37 cellular contexts compared by ENCODE assay signal in the genomic region with DNA sequence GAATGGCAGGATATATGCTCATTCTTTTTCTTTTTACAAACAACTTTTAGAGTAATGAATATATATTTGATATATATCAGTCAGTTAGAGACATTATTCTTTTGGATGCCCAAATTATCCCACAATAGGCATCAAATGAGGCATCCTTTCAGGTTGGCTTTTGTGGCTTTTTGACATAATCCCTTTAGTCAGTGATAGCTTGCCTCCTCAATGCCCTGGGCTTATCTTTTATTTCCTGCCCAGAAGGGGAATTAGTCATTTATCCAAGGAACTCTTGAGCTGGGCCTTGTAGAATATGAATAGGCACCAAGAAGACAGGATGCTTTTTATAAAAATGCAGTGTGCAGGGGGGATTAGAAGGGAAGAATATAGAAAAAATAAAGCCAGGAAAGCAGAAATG. TPM values are rescaled to one million over a fixed set of nuclear protein-coding genes. Genes with fewer than 3 reads are reported as not detected.
"Had no signal": no experiment of that assay in that cellular context is flagged by ENCODE, and none has a peak within 500 bp of the region (broad histone marks: within the 10 kb centered on the region; RNA-seq: fewer than 3 reads in every experiment).

No MANE protein-coding gene starts in this region.

- DNase-seq: activated B cell treated with CpG ODN at 0.5 μM for 24 hours; activated CD4-positive, alpha-beta memory T cell treated with anti-CD3 and anti-CD28 coated beads, Interleukin-2, amount 10 ng/mL, durations not matched to agents 7 days and 5 days; activated CD4-positive, alpha-beta T cell treated with anti-CD3 and anti-CD28 coated beads for 4 hours; activated CD4-positive, alpha-beta T cell treated with anti-CD3 and anti-CD28 coated beads, Interleukin-2, amount 50 U/mL, for 1 hour; activated CD4-positive, CD25-positive, alpha-beta regulatory T cell treated with anti-CD3 and anti-CD28 coated beads, Interleukin-2, amount 50 U/mL, for 72 hours; activated CD8-positive, alpha-beta memory T cell treated with anti-CD3 and anti-CD28 coated beads for 24 hours; activated CD8-positive, alpha-beta memory T cell treated with anti-CD3 and anti-CD28 coated beads, Interleukin-2, amount 10 ng/mL, durations not matched to agents 7 days and 5 days; activated CD8-positive, alpha-beta memory T cell treated with anti-CD3 and anti-CD28 coated beads, Interleukin-2, amount 50 U/mL, for 48 hours; activated effector memory CD4-positive, alpha-beta T cell treated with Interleukin-2 at 50 U/mL for 16 hours; activated naive CD4-positive, alpha-beta T cell treated with anti-CD3 and anti-CD28 coated beads, Interleukin-2, amount 10 ng/mL, durations not matched to agents 7 days and 5 days; activated naive CD8-positive, alpha-beta T cell treated with anti-CD3 and anti-CD28 coated beads, Interleukin-2, amount 50 U/mL, for 24 hours; activated T-cell treated with anti-CD3 and anti-CD28 coated beads, Interleukin-2, amount 50 U/mL, for 48 hours; amniotic stem cell; aorta; Kasumi-1; MM.1S; MV-4-11; NCI-H1092; NCI-H1436 treated with DMSO at 0.1 percent for 48 hours; NCI-H1694 treated with DMSO at 0.1 percent for 48 hours; NCI-H2029; NCI-H510A; NCI-H526 treated with DMSO at 0.1 percent for 48 hours; NCI-H774; RPMI8226; SIG-M5; SW 1271; T-helper 1 cell; T-helper 2 cell; T-helper 9 cell had no signal

- H3K27ac ChIP-seq: cardiac muscle cell, VCaP had no signal

- H3K27me3 Mint-ChIP-seq: central memory CD8-positive, alpha-beta T cell had no signal

- H3K4me3 Mint-ChIP-seq: activated B cell treated with CpG ODN at 0.5 μM for 24 hours; activated CD4-positive, alpha-beta memory T cell treated with anti-CD3 and anti-CD28 coated beads, Interleukin-2, amount 10 ng/mL, durations not matched to agents 7 days and 5 days; activated CD8-positive, alpha-beta memory T cell treated with anti-CD3 and anti-CD28 coated beads, Interleukin-2, amount 10 ng/mL, durations not matched to agents 7 days and 5 days; activated naive CD4-positive, alpha-beta T cell treated with anti-CD3 and anti-CD28 coated beads, Interleukin-2, amount 10 ng/mL, durations not matched to agents 7 days and 5 days; activated naive CD8-positive, alpha-beta T cell; activated naive CD8-positive, alpha-beta T cell treated with anti-CD3 and anti-CD28 coated beads, Interleukin-2, amount 50 U/mL, for 24 hours; central memory CD8-positive, alpha-beta T cell had no signal

- H3K27ac Mint-ChIP-seq: activated B cell treated with CpG ODN at 0.5 μM for 24 hours; activated CD4-positive, alpha-beta memory T cell treated with anti-CD3 and anti-CD28 coated beads, Interleukin-2, amount 10 ng/mL, durations not matched to agents 7 days and 5 days; activated CD8-positive, alpha-beta memory T cell treated with anti-CD3 and anti-CD28 coated beads, Interleukin-2, amount 10 ng/mL, durations not matched to agents 7 days and 5 days; activated naive CD4-positive, alpha-beta T cell treated with anti-CD3 and anti-CD28 coated beads, Interleukin-2, amount 10 ng/mL, durations not matched to agents 7 days and 5 days; activated naive CD8-positive, alpha-beta T cell; activated naive CD8-positive, alpha-beta T cell treated with anti-CD3 and anti-CD28 coated beads, Interleukin-2, amount 50 U/mL, for 24 hours had no signal

- H3K9me3 Mint-ChIP-seq: activated B cell treated with CpG ODN at 0.5 μM for 24 hours; activated CD4-positive, alpha-beta memory T cell treated with anti-CD3 and anti-CD28 coated beads, Interleukin-2, amount 10 ng/mL, durations not matched to agents 7 days and 5 days; activated naive CD4-positive, alpha-beta T cell treated with anti-CD3 and anti-CD28 coated beads, Interleukin-2, amount 10 ng/mL, durations not matched to agents 7 days and 5 days; activated naive CD8-positive, alpha-beta T cell treated with anti-CD3 and anti-CD28 coated beads, Interleukin-2, amount 50 U/mL, for 24 hours; central memory CD8-positive, alpha-beta T cell had no signal

- H3K27me3 ChIP-seq: cardiac muscle cell had no signal

- ATAC-seq: activated CD8-positive, alpha-beta memory T cell treated with anti-CD3 and anti-CD28 coated beads, Interleukin-2, amount 10 ng/mL, durations not matched to agents 7 days and 5 days; activated naive CD8-positive, alpha-beta T cell treated with anti-CD3 and anti-CD28 coated beads, Interleukin-2, amount 50 U/mL, for 24 hours; Panc1; Right ventricle myocardium inferior had no signal

- H3K4me1 Mint-ChIP-seq: activated B cell treated with CpG ODN at 0.5 μM for 24 hours; activated CD4-positive, alpha-beta memory T cell treated with anti-CD3 and anti-CD28 coated beads, Interleukin-2, amount 10 ng/mL, durations not matched to agents 7 days and 5 days; activated CD8-positive, alpha-beta memory T cell treated with anti-CD3 and anti-CD28 coated beads, Interleukin-2, amount 10 ng/mL, durations not matched to agents 7 days and 5 days; activated naive CD4-positive, alpha-beta T cell treated with anti-CD3 and anti-CD28 coated beads, Interleukin-2, amount 10 ng/mL, durations not matched to agents 7 days and 5 days; activated naive CD8-positive, alpha-beta T cell treated with anti-CD3 and anti-CD28 coated beads, Interleukin-2, amount 50 U/mL, for 24 hours; central memory CD8-positive, alpha-beta T cell had no signal

RNA-seq across cellular contexts. Expression of gene EPHX4, which starts 22.2 kb away (rescaled TPM):
- total RNA-seq: activated B cell treated with CpG ODN at 0.5 μM for 24 hours, Right ventricle myocardium inferior had no signal
- polyA plus RNA-seq: aorta had no signal

RNA-seq across cellular contexts. Expression of gene SETSIP, which starts 23.3 kb away (rescaled TPM):
- total RNA-seq: activated B cell treated with CpG ODN at 0.5 μM for 24 hours; activated CD4-positive, alpha-beta memory T cell treated with anti-CD3 and anti-CD28 coated beads, Interleukin-2, amount 10 ng/mL, durations not matched to agents 7 days and 5 days; activated CD8-positive, alpha-beta memory T cell treated with anti-CD3 and anti-CD28 coated beads, Interleukin-2, amount 10 ng/mL, durations not matched to agents 7 days and 5 days; aorta; cardiac muscle cell; Right ventricle myocardium inferior; SK-MEL-5 had no signal
- polyA plus RNA-seq: cardiac muscle cell had no signal
